ENCODE assay signal across 8 cellular contexts in the genomic region with DNA sequence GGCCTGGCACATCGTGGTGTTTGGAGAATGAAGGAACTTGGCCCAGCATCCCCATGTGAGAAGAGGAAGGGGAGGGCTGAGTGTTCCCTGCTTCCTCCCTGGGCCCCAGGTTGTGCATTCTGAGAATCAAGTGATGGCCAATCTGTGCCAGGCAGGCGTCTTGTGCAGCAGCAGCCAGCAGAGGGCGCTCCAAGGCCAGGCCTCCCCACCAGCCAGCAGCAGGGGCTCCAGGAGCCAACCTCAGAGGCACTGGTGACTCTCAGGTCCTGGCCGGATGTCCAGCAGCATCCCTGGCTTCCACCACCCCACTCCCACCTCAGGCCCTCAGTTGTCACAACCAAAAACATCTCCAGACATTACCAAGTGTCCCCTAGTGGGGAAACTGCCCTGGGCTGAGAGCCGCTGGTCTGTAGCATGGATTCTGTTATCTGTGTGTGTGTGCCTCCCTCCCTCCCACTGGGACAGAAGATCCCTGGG.
DNase-seq lines count a peak whose midpoint lies in the region; ATAC-seq lines count a peak whose summit lies in the region.

No MANE protein-coding gene starts in this region.

- peak overlapping the region; percentile 19 for H3K27ac Mint-ChIP-seq in activated naive CD4-positive, alpha-beta T cell treated with anti-CD3 and anti-CD28 coated beads, Interleukin-2, amount 10 ng/mL, durations not matched to agents 7 days and 5 days

- DNase-seq in COLO829 (ENCODE audit: low spot score): peak; percentile 82
- peak; percentile 55 for DNase-seq in HS-5 (ENCODE audit: low read depth)
- DNase-seq in SK-MEL-5 (ENCODE audit: low read depth, low spot score): peak; percentile 74
- peak; percentile 80 for DNase-seq in activated naive CD4-positive, alpha-beta T cell treated with anti-CD3 and anti-CD28 coated beads, Interleukin-2, amount 10 ng/mL, durations not matched to agents 7 days and 5 days
- DNase-seq in head of caudate nucleus: peak; percentile 53 to 90 (median 81)
- DNase-seq in retina: peak; percentile 83

- peaks cover 52% of the 10 kb centered on the region for H3K36me3 Mint-ChIP-seq in activated naive CD4-positive, alpha-beta T cell treated with anti-CD3 and anti-CD28 coated beads, Interleukin-2, amount 10 ng/mL, durations not matched to agents 7 days and 5 days

- in situ Hi-C loops in SK-MEL-5 (cut with HindIII; ENCODE audit: low pct_unique_long_range_greater_than_20kb, low sequenced_read_pairs): no loop called here

- no peak for ATAC-seq in HG03457 (IDR thresholded peaks at IDR 0.05; ENCODE audit: unreplicated experiment)
- no peak for ATAC-seq in GM21515 (IDR thresholded peaks at IDR 0.05; ENCODE audit: unreplicated experiment)

- H3K4me1 Mint-ChIP-seq in activated naive CD4-positive, alpha-beta T cell treated with anti-CD3 and anti-CD28 coated beads, Interleukin-2, amount 10 ng/mL, durations not matched to agents 7 days and 5 days: peaks cover 9% of the 10 kb centered on the region

- intact Hi-C loops in head of caudate nucleus (cut with DNase I): loop anchor here (5.0 kb wide), 1 partner anchor 271 kb away; no protein-coding TSS in a partner anchor

- H3K27me3 Mint-ChIP-seq in activated naive CD4-positive, alpha-beta T cell treated with anti-CD3 and anti-CD28 coated beads, Interleukin-2, amount 10 ng/mL, durations not matched to agents 7 days and 5 days: no peaks in the 10 kb centered on the region

- CTCF ChIA-PET in activated naive CD4-positive, alpha-beta T cell treated with anti-CD3 and anti-CD28 coated beads, Interleukin-2, amount 10 ng/mL, durations not matched to agents 7 days and 5 days (lab: Charles Lee): interaction anchor here (0.8 to 5.9 kb wide), 8 partner anchors 12 to 314 kb away, joined by 3 to 33 read pairs (median 4); no protein-coding TSS in a partner anchor

- no peaks in the 10 kb centered on the region for H3K9me3 Mint-ChIP-seq in activated naive CD4-positive, alpha-beta T cell treated with anti-CD3 and anti-CD28 coated beads, Interleukin-2, amount 10 ng/mL, durations not matched to agents 7 days and 5 days

- no peak overlapping the region for H3K4me3 Mint-ChIP-seq in activated naive CD4-positive, alpha-beta T cell treated with anti-CD3 and anti-CD28 coated beads, Interleukin-2, amount 10 ng/mL, durations not matched to agents 7 days and 5 days
